ENCODE assay signal across 12 cellular contexts in the genomic region with DNA sequence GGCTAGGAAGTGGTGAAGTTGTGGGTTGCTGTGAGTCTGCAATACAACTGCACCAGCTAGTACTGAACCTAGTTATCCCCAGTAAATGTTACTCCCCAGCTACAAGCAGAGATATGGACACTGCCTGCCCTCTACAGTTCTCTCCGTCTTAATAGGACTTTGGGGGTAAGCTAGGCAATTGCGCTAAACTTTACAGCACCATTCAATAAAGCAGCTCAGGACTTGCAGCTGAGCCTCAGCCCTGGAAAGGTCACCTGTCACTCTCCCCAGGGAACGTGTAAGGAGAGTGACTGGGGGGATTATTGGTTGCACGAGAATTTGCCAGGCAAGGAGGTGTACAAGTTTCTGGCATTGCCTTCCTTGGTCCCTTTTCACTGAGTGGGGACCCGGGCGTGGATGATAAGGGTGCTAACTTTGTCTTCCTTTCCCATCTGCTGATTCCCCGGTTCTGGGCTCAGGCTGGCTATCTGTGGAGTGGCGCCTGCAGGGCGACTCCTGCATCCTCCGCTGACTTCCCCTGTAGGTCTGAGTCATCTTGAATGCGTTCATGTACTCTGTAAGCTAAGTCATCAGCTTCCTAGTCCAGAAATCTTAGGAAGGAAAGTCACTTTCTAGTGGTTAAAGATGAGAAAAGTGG.
DNase-seq lines count a peak whose midpoint lies in the region; ATAC-seq and TF ChIP-seq lines count a peak whose summit lies in the region.
"Had no signal": no experiment of that assay in that cellular context is flagged by ENCODE, and none has a peak within 500 bp of the region (broad histone marks: within the 10 kb centered on the region; RNA-seq: fewer than 3 reads in every experiment).

No MANE protein-coding gene starts in this region.

- ATAC-seq in RWPE2 (ENCODE audit: low read depth): peak; percentile 77
- peak; percentile 54 for ATAC-seq in upper lobe of right lung
- no peak for ATAC-seq in left ventricle myocardium superior

- H3K9me3 ChIP-seq in breast epithelium: no peaks in the 10 kb centered on the region
- H3K9me3 ChIP-seq in RWPE2 (ENCODE audit: severe bottlenecking): no peaks in the 10 kb centered on the region
- no peaks in the 10 kb centered on the region for H3K9me3 ChIP-seq in upper lobe of right lung
- H3K9me3 ChIP-seq: BLaER1, pancreas had no signal

- POLR2A ChIA-PET in MCF 10A (lab: Yijun Ruan, JAX): interaction anchor here (1.1 kb wide), 1 partner anchor 13 kb away, joined by 3 read pairs; no protein-coding TSS in a partner anchor

- no peak for TF ChIP-seq POLR2A in breast epithelium (IDR thresholded peaks at IDR 0.05)

- no TSS peak for BruUV-seq in MCF 10A (replicated peaks; lab: Mats Ljungman, UMichigan)

- no peak for TF ChIP-seq CTCF in MCF 10A (IDR thresholded peaks at IDR 0.05; ENCODE audit: unreplicated experiment)
- TF ChIP-seq CTCF in breast epithelium (IDR thresholded peaks at IDR 0.05): no peak
- TF ChIP-seq CTCF in RWPE2 (IDR thresholded peaks at IDR 0.05; ENCODE audit: poor library complexity, severe bottlenecking): no peak
- TF ChIP-seq CTCF in fibroblast of pulmonary artery (IDR thresholded peaks at IDR 0.05; ENCODE audit: low read length, missing control alignments): no peak
- TF ChIP-seq CTCF in upper lobe of right lung (IDR thresholded peaks at IDR 0.05): no peak

- H3K4me3 ChIP-seq in breast epithelium (no peak overlapping the region), RWPE2 (ENCODE audit: severe bottlenecking) (no peak overlapping the region), fibroblast of pulmonary artery (replicated peaks; ENCODE audit: low read depth, low read length) (no peak overlapping the region), upper lobe of right lung (no peak overlapping the region)
- H3K4me3 ChIP-seq: BLaER1, pancreas had no signal

- intact Hi-C loops in MCF 10A (cut with micrococcal nuclease) (no loop called here), breast epithelium (cut with DNase I; ENCODE audit: low total_unique reads) (no loop called here), upper lobe of right lung (cut with DNase I) (loop anchor here (10.0 kb wide), 1 partner anchor 93 kb away; no protein-coding TSS in a partner anchor), left ventricle myocardium superior (cut with micrococcal nuclease) (no loop called here)

- DNase-seq in MCF 10A (ENCODE audit: unreplicated experiment) (peak; percentile 58), breast epithelium (ENCODE audit: low spot score in 2 of 2) (no peak), RWPE2 (ENCODE audit: low spot score) (no peak), fibroblast of pulmonary artery (ENCODE audit: low read depth) (peak; percentile 70), upper lobe of right lung (no peak), GF-D8 (lab: John Stamatoyannopoulos, UW) (no peak), NCI-H1694 treated with DMSO at 0.1 percent for 48 hours (lab: John Stamatoyannopoulos, UW) (no peak), left ventricle myocardium superior (no peak)
- DNase-seq: hypothalamus, NCI-H1105, pancreas had no signal

- H3K36me3 ChIP-seq in breast epithelium: no peaks in the 10 kb centered on the region
- no peaks in the 10 kb centered on the region for H3K36me3 ChIP-seq in RWPE2 (ENCODE audit: low read depth)
- no peaks in the 10 kb centered on the region for H3K36me3 ChIP-seq in upper lobe of right lung
- H3K36me3 ChIP-seq: BLaER1, pancreas had no signal

- H3K4me3 Mint-ChIP-seq in MCF 10A (ENCODE audit: unreplicated experiment): no peak overlapping the region

- CTCF ChIA-PET in MCF 10A (lab: Yijun Ruan, JAX): interaction anchor here (0.6 to 8.6 kb wide), 17 partner anchors 9 to 478 kb away, joined by 3 to 272 read pairs (median 4); no protein-coding TSS in a partner anchor

- H3K9me3 Mint-ChIP-seq in MCF 10A (ENCODE audit: unreplicated experiment): no peaks in the 10 kb centered on the region

- H3K27ac ChIP-seq in breast epithelium (no peak overlapping the region), RWPE2 (ENCODE audit: poor library complexity, severe bottlenecking) (no peak overlapping the region), upper lobe of right lung (no peak overlapping the region)
- H3K27ac ChIP-seq: BLaER1, pancreas had no signal

- H3K36me3 Mint-ChIP-seq in MCF 10A (ENCODE audit: insufficient read depth, unreplicated experiment): no peaks in the 10 kb centered on the region

- peaks cover 8% of the 10 kb centered on the region for H3K4me1 Mint-ChIP-seq in MCF 10A (ENCODE audit: insufficient read depth, unreplicated experiment)

- H3K27me3 Mint-ChIP-seq in MCF 10A (ENCODE audit: insufficient read depth, unreplicated experiment): peaks cover 80% of the 10 kb centered on the region

- H3K27ac Mint-ChIP-seq in MCF 10A (ENCODE audit: low read depth, unreplicated experiment): no peak overlapping the region

- no peaks in the 10 kb centered on the region for H3K27me3 ChIP-seq in breast epithelium
- H3K27me3 ChIP-seq in RWPE2 (ENCODE audit: insufficient read depth, poor library complexity, severe bottlenecking): no peaks in the 10 kb centered on the region
- H3K27me3 ChIP-seq in upper lobe of right lung: no peaks in the 10 kb centered on the region
- H3K27me3 ChIP-seq: BLaER1, pancreas had no signal

- no peaks in the 10 kb centered on the region for H3K4me1 ChIP-seq in breast epithelium
- no peaks in the 10 kb centered on the region for H3K4me1 ChIP-seq in RWPE2 (ENCODE audit: insufficient read depth, poor library complexity, severe bottlenecking)
- H3K4me1 ChIP-seq in upper lobe of right lung: no peaks in the 10 kb centered on the region
- H3K4me1 ChIP-seq: pancreas had no signal

Comparison
In these comparisons a context has a peak if more than half of its experiments do, and no peak if none do; other contexts are left out.
1. DNase-seq: peak in MCF 10A (single experiment) and fibroblast of pulmonary artery (single experiment); none in breast epithelium (0 of 2), RWPE2 (single experiment), upper lobe of right lung (single experiment), GF-D8 (single experiment), NCI-H1694 treated with DMSO at 0.1 percent for 48 hours (single experiment) and left ventricle myocardium superior (single experiment).